Comparison of ENCODE assay signal across 17 cellular contexts in the genomic region with DNA sequence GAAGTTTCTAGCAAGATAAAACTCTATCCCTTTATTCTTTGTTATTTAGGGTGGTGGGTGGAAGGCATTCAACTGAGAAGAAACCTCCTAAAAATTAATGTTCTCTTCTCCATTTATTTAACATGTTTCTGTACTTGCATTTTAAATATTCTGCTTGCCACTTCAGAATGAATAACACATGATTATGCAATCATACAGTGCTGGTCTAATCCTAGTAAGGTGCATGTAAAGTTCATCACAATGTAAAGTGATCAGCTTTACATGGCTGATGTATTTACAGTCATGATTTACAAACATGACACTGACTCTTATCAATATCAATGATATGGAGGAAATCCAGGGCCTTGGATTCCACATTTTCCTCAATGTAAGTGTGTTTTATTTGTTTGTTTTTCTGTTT.
DNase-seq lines count a peak whose midpoint lies in the region; FAIRE-seq and TF ChIP-seq lines count a peak whose summit lies in the region.
"Had no signal": no experiment of that assay in that cellular context is flagged by ENCODE, and none has a peak within 500 bp of the region (broad histone marks: within the 10 kb centered on the region; RNA-seq: fewer than 3 reads in every experiment).

No MANE protein-coding gene starts in this region.

- CTCF ChIA-PET in MCF 10A (lab: Yijun Ruan, JAX): no interaction called here

- DNase-seq in MCF 10A (ENCODE audit: unreplicated experiment): peak; percentile 17
- no peak for DNase-seq in breast epithelium (ENCODE audit: low spot score in 2 of 2)
- peak; percentile 79 for DNase-seq in bronchial epithelial cell (ENCODE audit: low read depth)
- DNase-seq in kidney tubule cell (ENCODE audit: low spot score): peak; percentile 13
- no peak for DNase-seq in ovary
- no peak for DNase-seq in stimulated activated CD4-positive, alpha-beta T cell treated with anti-CD3 and anti-CD28 coated beads, Interleukin-1b, Interleukin-23, amount 100 ng/mL, for 48 hours
- DNase-seq in dedifferentiated amniotic fluid mesenchymal stem cell (ENCODE audit: extremely low spot score): no peak
- no peak for DNase-seq in GM19239 (ENCODE audit: insufficient read length, low spot score)
- DNase-seq: C1 segment of cervical spinal cord, DMS153, EL, NCI-H1436 treated with DMSO at 0.1 percent for 48 hours, NCI-H2081 treated with DMSO at 0.1 percent for 48 hours, NCI-H2227 treated with DMSO at 0.1 percent for 48 hours, NCI-H524 treated with DMSO at 0.1 percent for 48 hours had no signal

- H3K4me3 ChIP-seq in breast epithelium (no peak overlapping the region), bronchial epithelial cell (ENCODE audit: low read depth, low read length) (no peak overlapping the region), ovary (no peak overlapping the region)
- H3K4me3 ChIP-seq: HAP-1 had no signal

- no peak for FAIRE-seq in bronchial epithelial cell (lab: Jason Lieb, UNC)
- no peak for FAIRE-seq in GM19239 (lab: Jason Lieb, UNC)

- TF ChIP-seq CTCF in MCF 10A (IDR thresholded peaks at IDR 0.05; ENCODE audit: unreplicated experiment) (no peak), breast epithelium (IDR thresholded peaks at IDR 0.05) (no peak), bronchial epithelial cell (IDR thresholded peaks at IDR 0.05; ENCODE audit: insufficient read depth, low read length, severe bottlenecking) (no peak), ovary (IDR thresholded peaks at IDR 0.05) (no peak)

- H3K27me3 Mint-ChIP-seq in MCF 10A (ENCODE audit: insufficient read depth, unreplicated experiment): no peaks in the 10 kb centered on the region
- H3K27me3 Mint-ChIP-seq: IgD-negative memory B cell had no signal

- no peak overlapping the region for H3K27ac Mint-ChIP-seq in MCF 10A (ENCODE audit: low read depth, unreplicated experiment)
- H3K27ac Mint-ChIP-seq: IgD-negative memory B cell had no signal

- no peak overlapping the region for H3K27ac ChIP-seq in breast epithelium
- H3K27ac ChIP-seq in ovary: no peak overlapping the region

- no peaks in the 10 kb centered on the region for H3K36me3 Mint-ChIP-seq in MCF 10A (ENCODE audit: insufficient read depth, unreplicated experiment)
- H3K36me3 Mint-ChIP-seq: IgD-negative memory B cell had no signal

- H3K36me3 ChIP-seq in breast epithelium: no peaks in the 10 kb centered on the region
- H3K36me3 ChIP-seq in bronchial epithelial cell (ENCODE audit: control insufficient read depth, insufficient read depth, low read length): no peaks in the 10 kb centered on the region
- H3K36me3 ChIP-seq in ovary: no peaks in the 10 kb centered on the region
- H3K36me3 ChIP-seq: HAP-1 had no signal

- H3K27me3 ChIP-seq in breast epithelium (no peaks in the 10 kb centered on the region), bronchial epithelial cell (ENCODE audit: control insufficient read depth, insufficient read depth, low read length) (no peaks in the 10 kb centered on the region), ovary (no peaks in the 10 kb centered on the region)

- intact Hi-C loops in MCF 10A (cut with micrococcal nuclease): no loop called here
- intact Hi-C loops in breast epithelium (cut with DNase I; ENCODE audit: low total_unique reads): no loop called here
- intact Hi-C loops in ovary (cut with DNase I): no loop called here

- H3K9me3 Mint-ChIP-seq in MCF 10A (ENCODE audit: unreplicated experiment): no peaks in the 10 kb centered on the region

- H3K4me1 ChIP-seq in breast epithelium (no peaks in the 10 kb centered on the region), ovary (ENCODE audit: insufficient read depth) (no peaks in the 10 kb centered on the region)

- no peak for TF ChIP-seq EP300 in ovary (IDR thresholded peaks at IDR 0.05)

- H3K4me1 Mint-ChIP-seq in MCF 10A (ENCODE audit: insufficient read depth, unreplicated experiment): peaks cover 22% of the 10 kb centered on the region
- H3K4me1 Mint-ChIP-seq: IgD-negative memory B cell had no signal

- POLR2A ChIA-PET in MCF 10A (lab: Yijun Ruan, JAX): no interaction called here

- H3K4me3 Mint-ChIP-seq in MCF 10A (ENCODE audit: unreplicated experiment): no peak overlapping the region
- H3K4me3 Mint-ChIP-seq: IgD-negative memory B cell had no signal

- no peak for TF ChIP-seq POLR2A in breast epithelium (IDR thresholded peaks at IDR 0.05)
- TF ChIP-seq POLR2A in ovary (IDR thresholded peaks at IDR 0.05): no peak

- no TSS peak for BruUV-seq in MCF 10A (replicated peaks; lab: Mats Ljungman, UMichigan)

- H3K9me3 ChIP-seq in breast epithelium (no peaks in the 10 kb centered on the region), ovary (no peaks in the 10 kb centered on the region)
- H3K9me3 ChIP-seq: HAP-1 had no signal

Comparison
In these comparisons a context has a peak if more than half of its experiments do, and no peak if none do; other contexts are left out.
1. DNase-seq: peak in MCF 10A (single experiment), bronchial epithelial cell (single experiment) and kidney tubule cell (single experiment); none in breast epithelium (0 of 2), ovary (0 of 5), stimulated activated CD4-positive, alpha-beta T cell treated with anti-CD3 and anti-CD28 coated beads, Interleukin-1b, Interleukin-23, amount 100 ng/mL, for 48 hours (single experiment), dedifferentiated amniotic fluid mesenchymal stem cell (single experiment) and GM19239 (single experiment).